ENCODE assay signal across 17 cellular contexts in the genomic region with DNA sequence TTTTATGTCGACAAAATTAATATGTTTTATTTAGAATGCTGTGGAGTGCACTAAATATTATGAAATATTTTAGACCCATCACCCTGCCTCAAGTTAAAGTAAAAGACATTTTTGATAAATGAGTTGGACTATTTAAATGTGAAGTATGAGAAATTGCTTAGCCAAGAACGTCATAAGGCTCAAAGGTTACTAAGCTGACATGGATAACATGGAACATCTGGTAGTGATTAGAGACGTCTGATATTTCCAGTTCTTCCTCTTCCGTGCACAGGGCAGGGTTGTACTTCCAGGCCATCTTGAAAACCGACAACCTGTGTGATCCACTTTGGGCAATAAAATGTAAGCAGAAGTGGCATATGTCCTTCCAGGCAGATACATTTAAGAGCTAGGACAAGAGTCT. TPM values are rescaled to one million over a fixed set of nuclear protein-coding genes. Genes with fewer than 3 reads are reported as not detected.
A peak's percentile ranks its signal among the peaks of the same experiment; 100 is the strongest.
DNase-seq lines count a peak whose midpoint lies in the region; ATAC-seq and TF ChIP-seq lines count a peak whose summit lies in the region.
"Had no signal": no experiment of that assay in that cellular context is flagged by ENCODE, and none has a peak within 500 bp of the region (broad histone marks: within the 10 kb centered on the region; RNA-seq: fewer than 3 reads in every experiment).

No MANE protein-coding gene starts in this region.

- no peaks in the 10 kb centered on the region for H3K79me2 ChIP-seq in SK-N-SH (ENCODE audit: insufficient read depth)

- no peaks in the 10 kb centered on the region for H3K9me2 ChIP-seq in SK-N-SH

- no peak overlapping the region for H3K4me2 ChIP-seq in SK-N-SH

- DNase-seq in SK-N-SH (no peak), fibroblast of peridontal ligament (ENCODE audit: extremely low read depth) (peak; percentile 91), uterus (no peak), psoas muscle (no peak)
- no peak for DNase-seq in stimulated activated CD4-positive, alpha-beta T cell treated with anti-CD3 and anti-CD28 coated beads, Interleukin-4, amount 100 ng/mL, for 4 hours
- DNase-seq: activated CD4-positive, alpha-beta T cell treated with anti-CD3 and anti-CD28 coated beads for 48 hours; activated naive CD8-positive, alpha-beta T cell treated with anti-CD3 and anti-CD28 coated beads, Interleukin-2, amount 10 ng/mL, durations not matched to agents 7 days and 5 days; activated T-cell treated with anti-CD3 and anti-CD28 coated beads, Interleukin-2, amount 50 U/mL, for 4 hours; CD8-positive, alpha-beta memory T cell; mesendoderm; MG63; T-helper 9 cell had no signal

- 26% methylated on average over 5 of the region's 5 CpGs for whole genome bisulfite sequencing in SK-N-SH (ENCODE audit: low lambda C conversion rate)
- WGBS in psoas muscle, 3 donors = 39 to 53% (median 40%) methylated on average over 5 of the region's 5 CpGs

- no peak for ATAC-seq in psoas muscle
- ATAC-seq in GM18498 (IDR thresholded peaks at IDR 0.05; ENCODE audit: unreplicated experiment) = no peak
- ATAC-seq: activated T-cell treated with anti-CD3 and anti-CD28 coated beads, Interleukin-2, amount 50 U/mL, for 4 hours had no signal

- no peaks in the 10 kb centered on the region for H3K36me3 ChIP-seq in SK-N-SH (replicated peaks in 1 of 2; ENCODE audit: control insufficient read depth in 1 of 2, insufficient read depth in 2 of 2, low read length in 1 of 2)
- no peaks in the 10 kb centered on the region for H3K36me3 ChIP-seq in muscle layer of duodenum (ENCODE audit: control insufficient read depth in 1 of 2, insufficient read depth in 2 of 2, low read length in 2 of 2)
- H3K36me3 ChIP-seq in uterus = no peaks in the 10 kb centered on the region
- no peaks in the 10 kb centered on the region for H3K36me3 ChIP-seq in psoas muscle (ENCODE audit: insufficient read depth in 1 of 2, low read depth in 1 of 2)
- H3K36me3 ChIP-seq: MG63, neutrophil, suprapubic skin had no signal

- CTCF ChIA-PET in SK-N-SH (lab: Yijun Ruan, JAX) = interaction anchor here (1.9 kb wide), 1 partner anchor 49 kb away, joined by 8 read pairs; no protein-coding TSS in a partner anchor

- H3K27me3 ChIP-seq in SK-N-SH (ENCODE audit: insufficient read depth) = no peaks in the 10 kb centered on the region
- H3K27me3 ChIP-seq in muscle layer of duodenum (ENCODE audit: low read depth, low read length) = no peaks in the 10 kb centered on the region
- peaks cover 0 to 5% of the 10 kb centered on the region in 2 donors for H3K27me3 ChIP-seq in uterus
- H3K27me3 ChIP-seq in psoas muscle (ENCODE audit: insufficient read depth in 3 of 3, low read length in 2 of 3) = no peaks in the 10 kb centered on the region
- H3K27me3 ChIP-seq: neutrophil, suprapubic skin had no signal

- H2AFZ ChIP-seq in SK-N-SH (ENCODE audit: low read depth) = no peak overlapping the region

- no peak for TF ChIP-seq RAD21 in SK-N-SH (IDR thresholded peaks at IDR 0.05; ENCODE audit: low read length)

- TF ChIP-seq EP300 in SK-N-SH (IDR thresholded peaks at IDR 0.05; ENCODE audit: borderline replicate concordance in 1 of 2, low read depth in 1 of 2, low read length in 1 of 2) = no peak

- H3K9ac ChIP-seq in SK-N-SH = no peak overlapping the region

- no peaks in the 10 kb centered on the region for H3K9me3 ChIP-seq in SK-N-SH
- no peaks in the 10 kb centered on the region for H3K9me3 ChIP-seq in muscle layer of duodenum (ENCODE audit: control insufficient read depth in 1 of 2, low read length in 2 of 2)
- no peaks in the 10 kb centered on the region for H3K9me3 ChIP-seq in uterus
- H3K9me3 ChIP-seq in psoas muscle = no peaks in the 10 kb centered on the region
- H3K9me3 ChIP-seq: MG63, neutrophil, suprapubic skin had no signal

- H4K20me1 ChIP-seq in SK-N-SH (ENCODE audit: insufficient read depth) = no peaks in the 10 kb centered on the region

- no peak overlapping the region for H3K27ac ChIP-seq in SK-N-SH (ENCODE audit: low read depth in 2 of 2, low read length in 1 of 2)
- H3K27ac ChIP-seq in muscle layer of duodenum (ENCODE audit: low read length) = peak overlapping the region; percentile 13
- H3K27ac ChIP-seq in uterus = peak overlapping the region; percentile 52 to 69
- no peak overlapping the region for H3K27ac ChIP-seq in psoas muscle
- H3K27ac ChIP-seq: neutrophil, suprapubic skin had no signal

- TF ChIP-seq POLR2A in uterus (IDR thresholded peaks at IDR 0.05) = no peak

- POLR2A ChIA-PET in SK-N-SH (lab: Yijun Ruan, JAX) = no interaction called here

- H3F3A ChIP-seq in SK-N-SH (replicated peaks; ENCODE audit: insufficient read depth) = no peaks in the 10 kb centered on the region

- TF ChIP-seq CTCF in SK-N-SH (IDR thresholded peaks at IDR 0.05) (no peak), uterus (IDR thresholded peaks at IDR 0.05) (no peak), psoas muscle (IDR thresholded peaks at IDR 0.05) (no peak)

- intact Hi-C loops in uterus (cut with DNase I; ENCODE audit: low total_unique reads) (no loop called here), psoas muscle (cut with DNase I) (loop anchor here in 1 of 2 donors (5.0 kb wide), 1 partner anchor 60 kb away; no protein-coding TSS in a partner anchor)

- no peaks in the 10 kb centered on the region for H3K4me1 ChIP-seq in SK-N-SH (ENCODE audit: control insufficient read depth in 1 of 2, insufficient read depth in 2 of 2, low read depth in 1 of 2, low read length in 1 of 2)
- H3K4me1 ChIP-seq in muscle layer of duodenum (ENCODE audit: control insufficient read depth in 1 of 2, insufficient read depth in 2 of 2, low read length in 2 of 2) = peaks cover 0 to 10% of the 10 kb centered on the region in 2 donors
- H3K4me1 ChIP-seq in uterus = peaks cover 0 to 4% of the 10 kb centered on the region in 2 donors
- peaks cover 3% of the 10 kb centered on the region for H3K4me1 ChIP-seq in psoas muscle

- H3K4me3 ChIP-seq in SK-N-SH (ENCODE audit: low read depth in 2 of 2, low read length in 1 of 2) = no peak overlapping the region
- no peak overlapping the region for H3K4me3 ChIP-seq in muscle layer of duodenum (ENCODE audit: low read depth in 1 of 2, low read length in 2 of 2)
- no peak overlapping the region for H3K4me3 ChIP-seq in uterus
- no peak overlapping the region for H3K4me3 ChIP-seq in psoas muscle
- H3K4me3 ChIP-seq: MG63, suprapubic skin had no signal

TF ChIP-seq in SK-N-SH, 30 proteins besides CTCF, POLR2A, EP300 and RAD21 (continues in another document):
- no peak for TF ChIP-seq MXI1 (IDR thresholded peaks at IDR 0.05; ENCODE audit: low read depth, low read length)
- TF ChIP-seq GATA2 (CRISPR knock-in tag; IDR thresholded peaks at IDR 0.05) = no peak
- peak; percentile 62 for TF ChIP-seq TCF12 (IDR thresholded peaks at IDR 0.05)
- no peak for TF ChIP-seq EZH2phosphoT487 (IDR thresholded peaks at IDR 0.05; ENCODE audit: borderline replicate concordance, low read depth)
- TF ChIP-seq, protein P1, sequence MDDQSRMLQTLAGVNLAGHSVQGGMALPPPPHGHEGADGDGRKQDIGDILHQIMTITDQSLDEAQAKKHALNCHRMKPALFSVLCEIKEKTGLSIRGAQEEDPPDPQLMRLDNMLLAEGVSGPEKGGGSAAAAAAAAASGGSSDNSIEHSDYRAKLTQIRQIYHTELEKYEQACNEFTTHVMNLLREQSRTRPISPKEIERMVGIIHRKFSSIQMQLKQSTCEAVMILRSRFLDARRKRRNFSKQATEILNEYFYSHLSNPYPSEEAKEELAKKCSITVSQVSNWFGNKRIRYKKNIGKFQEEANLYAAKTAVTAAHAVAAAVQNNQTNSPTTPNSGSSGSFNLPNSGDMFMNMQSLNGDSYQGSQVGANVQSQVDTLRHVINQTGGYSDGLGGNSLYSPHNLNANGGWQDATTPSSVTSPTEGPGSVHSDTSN (IDR thresholded peaks at IDR 0.05) = 0 out of 2 replicates have a peak, but pooled peaks have one; percentile 23
- no peak for TF ChIP-seq SMC3 (IDR thresholded peaks at IDR 0.05; ENCODE audit: low read depth, low read length)
- no peak for TF ChIP-seq RCOR1 (IDR thresholded peaks at IDR 0.05; ENCODE audit: low read length)
- no peak for TF ChIP-seq YY1 (IDR thresholded peaks at IDR 0.05; ENCODE audit: low read depth)
- no peak for TF ChIP-seq MEF2A (IDR thresholded peaks at IDR 0.05; ENCODE audit: borderline replicate concordance, low read depth)

RNA-seq across cellular contexts. Expression of a gene that starts 7.2 kb away (rescaled TPM):
- polyA plus RNA-seq in SK-N-SH (2012; rRNA removed) (not detected in 2 replicates), psoas muscle (under 1 TPM in 2 of 3 donors, not detected in 1; 0.03 to 0.09 TPM)
- not detected in 2 replicates for polyA plus RNA-seq in SK-N-SH (2012; cell fraction: cytosol; rRNA removed)
- not detected in 2 replicates for polyA plus RNA-seq in SK-N-SH (2012; cell fraction: nucleus; rRNA removed)
- total RNA-seq in uterus (under 1 TPM in 1 of 4 donors, not detected in 3; 0.70 TPM), psoas muscle (under 1 TPM in 1 of 4 donors, not detected in 3; 0.42 TPM)
- total RNA-seq: activated naive CD8-positive, alpha-beta T cell treated with anti-CD3 and anti-CD28 coated beads, Interleukin-2, amount 10 ng/mL, durations not matched to agents 7 days and 5 days; activated T-cell treated with anti-CD3 and anti-CD28 coated beads, Interleukin-2, amount 50 U/mL, for 4 hours; CD8-positive, alpha-beta memory T cell had no signal
- polyA plus RNA-seq: CD8-positive, alpha-beta memory T cell had no signal

RNA-seq across cellular contexts. Expression of a gene that starts 26.5 kb away (rescaled TPM):
- not detected in 2 replicates for polyA plus RNA-seq in SK-N-SH (2012; rRNA removed)
- polyA plus RNA-seq in SK-N-SH (2012; cell fraction: cytosol; rRNA removed) = not detected in 2 replicates
- polyA plus RNA-seq in SK-N-SH (2012; cell fraction: nucleus; rRNA removed) = not detected in 2 replicates
- total RNA-seq in uterus = 1 to 10 TPM in 1 of 4 donors, not detected in 3; 4.9 TPM
- 1 to 10 TPM in 1 of 4 donors, under 1 TPM in 1, not detected in 2; 0.42 to 1.6 TPM for total RNA-seq in psoas muscle
- polyA plus RNA-seq in psoas muscle = not detected
- total RNA-seq: activated naive CD8-positive, alpha-beta T cell treated with anti-CD3 and anti-CD28 coated beads, Interleukin-2, amount 10 ng/mL, durations not matched to agents 7 days and 5 days; activated T-cell treated with anti-CD3 and anti-CD28 coated beads, Interleukin-2, amount 50 U/mL, for 4 hours; CD8-positive, alpha-beta memory T cell; cerebellum; suprapubic skin had no signal
- polyA plus RNA-seq: CD8-positive, alpha-beta memory T cell had no signal

RNA-seq across cellular contexts. Expression of a gene that starts 42.1 kb away (rescaled TPM):
- polyA plus RNA-seq in SK-N-SH (2012; rRNA removed) (0.50 and 0.72 TPM in 2 replicates), psoas muscle (1 to 10 TPM in 1 of 3 donors, under 1 TPM in 1, not detected in 1; 0.05 to 2.7 TPM)
- 0.89 and 0.94 TPM in 2 replicates for polyA plus RNA-seq in SK-N-SH (2012; cell fraction: cytosol; rRNA removed)
- 0.38 and 0.59 TPM in 2 replicates for polyA plus RNA-seq in SK-N-SH (2012; cell fraction: nucleus; rRNA removed)
- total RNA-seq in uterus (not detected), psoas muscle (under 1 TPM in 2 of 4 donors, not detected in 2; 0.28 to 0.66 TPM)
- total RNA-seq: activated naive CD8-positive, alpha-beta T cell treated with anti-CD3 and anti-CD28 coated beads, Interleukin-2, amount 10 ng/mL, durations not matched to agents 7 days and 5 days; activated T-cell treated with anti-CD3 and anti-CD28 coated beads, Interleukin-2, amount 50 U/mL, for 4 hours; CD8-positive, alpha-beta memory T cell; cerebellum had no signal
- polyA plus RNA-seq: CD8-positive, alpha-beta memory T cell had no signal

RNA-seq across cellular contexts. Expression of a gene that starts 44.2 kb away (rescaled TPM):
- polyA plus RNA-seq in SK-N-SH (2012; rRNA removed) (not detected in 2 replicates), psoas muscle (under 1 TPM; 0.10 to 0.27 (median 0.20) TPM)
- polyA plus RNA-seq in SK-N-SH (2012; cell fraction: cytosol; rRNA removed) = not detected in 2 replicates
- not detected in 2 replicates for polyA plus RNA-seq in SK-N-SH (2012; cell fraction: nucleus; rRNA removed)
- total RNA-seq in uterus (1 to 10 TPM in 2 of 4 donors, not detected in 2; 3.0 to 4.1 TPM), psoas muscle (1 to 10 TPM in 1 of 4 donors, under 1 TPM in 1, not detected in 2; 0.73 to 1.2 TPM)
- total RNA-seq: activated naive CD8-positive, alpha-beta T cell treated with anti-CD3 and anti-CD28 coated beads, Interleukin-2, amount 10 ng/mL, durations not matched to agents 7 days and 5 days; activated T-cell treated with anti-CD3 and anti-CD28 coated beads, Interleukin-2, amount 50 U/mL, for 4 hours; CD8-positive, alpha-beta memory T cell had no signal
- polyA plus RNA-seq: CD8-positive, alpha-beta memory T cell had no signal

RNA-seq across cellular contexts. Expression of a gene that starts 51.0 kb away (rescaled TPM):
- polyA plus RNA-seq in SK-N-SH (2012; rRNA removed) (not detected in 2 replicates), psoas muscle (not detected)
- not detected in 2 replicates for polyA plus RNA-seq in SK-N-SH (2012; cell fraction: cytosol; rRNA removed)
- not detected in 2 replicates for polyA plus RNA-seq in SK-N-SH (2012; cell fraction: nucleus; rRNA removed)
- total RNA-seq in uterus (not detected), psoas muscle (not detected)
- total RNA-seq: activated naive CD8-positive, alpha-beta T cell treated with anti-CD3 and anti-CD28 coated beads, Interleukin-2, amount 10 ng/mL, durations not matched to agents 7 days and 5 days; cerebellum; suprapubic skin had no signal
- polyA plus RNA-seq: CD8-positive, alpha-beta memory T cell had no signal

Comparison
In these comparisons a context has a peak if more than half of its experiments do, and no peak if none do; other contexts are left out.
1. H3K27ac ChIP-seq: peak in muscle layer of duodenum (single experiment) and uterus (2 of 2); none in SK-N-SH (0 of 2) and psoas muscle (single experiment).